ENCODE assay signal across 18 cellular contexts in genomic region chr9:35355954-35356353, GRCh38.
DNase-seq lines count a peak whose midpoint lies in the region; ATAC-seq and TF ChIP-seq lines count a peak whose summit lies in the region.
"Had no signal": no experiment of that assay in that cellular context is flagged by ENCODE, and none has a peak within 500 bp of the region (broad histone marks: within the 10 kb centered on the region; RNA-seq: fewer than 3 reads in every experiment).

No MANE protein-coding gene starts in this region.

- peak; percentile 36 to 67 for ATAC-seq in natural killer cell treated with Interleukin-12 subunit alpha and Interleukin-12 subunit beta and Interleukin-15 and Interleukin-18, amount 100 ng/mL, for 72 hours
- ATAC-seq in natural killer cell = no peak
- ATAC-seq in Panc1 = peak; percentile 53
- peak; percentile 36 for ATAC-seq in upper lobe of right lung
- ATAC-seq in GM21619 (IDR thresholded peaks at IDR 0.05; ENCODE audit: unreplicated experiment) = no peak
- ATAC-seq: CD8-positive, alpha-beta T cell; GM23338; HCT116 had no signal

- no peak for DNase-seq in natural killer cell treated with Interleukin-12 subunit alpha and Interleukin-12 subunit beta and Interleukin-15 and Interleukin-18, amount 100 ng/mL, for 72 hours (ENCODE audit: low spot score)
- DNase-seq in natural killer cell = no peak
- DNase-seq in Panc1 (ENCODE audit: low read depth, low spot score) = no peak
- no peak for DNase-seq in upper lobe of right lung
- no peak for DNase-seq in stimulated activated CD4-positive, alpha-beta T cell treated with anti-CD3 and anti-CD28 coated beads, Interleukin-1b, Interleukin-23, amount 100 ng/mL, for 48 hours
- DNase-seq: Caco-2; CD4-positive, CD25-positive, alpha-beta regulatory T cell; CD8-positive, alpha-beta T cell; DMS53; DMS79 treated with DMSO at 0.1 percent for 48 hours; GF-D8; H9 had no signal

- no peaks in the 10 kb centered on the region for H3K36me3 Mint-ChIP-seq in natural killer cell treated with Interleukin-12 subunit alpha and Interleukin-12 subunit beta and Interleukin-15 and Interleukin-18, amount 100 ng/mL, for 72 hours
- H3K36me3 Mint-ChIP-seq in natural killer cell = no peaks in the 10 kb centered on the region
- H3K36me3 Mint-ChIP-seq: CD4-positive, CD25-positive, alpha-beta regulatory T cell; CD8-positive, alpha-beta T cell had no signal

- H3K27ac ChIP-seq in Panc1 (ENCODE audit: low read length) = no peak overlapping the region
- no peak overlapping the region for H3K27ac ChIP-seq in upper lobe of right lung
- H3K27ac ChIP-seq: BLaER1, C4-2B had no signal

- POLR2A ChIA-PET in Panc1 (lab: Charles Lee) = no interaction called here

- H3K27me3 Mint-ChIP-seq in natural killer cell treated with Interleukin-12 subunit alpha and Interleukin-12 subunit beta and Interleukin-15 and Interleukin-18, amount 100 ng/mL, for 72 hours = peaks cover 21 to 25% of the 10 kb centered on the region in 2 donors
- H3K27me3 Mint-ChIP-seq in natural killer cell (ENCODE audit: low read depth in 2 of 2) = peaks cover 8 to 20% of the 10 kb centered on the region in 2 donors

- no peak overlapping the region for H3K4me3 Mint-ChIP-seq in natural killer cell treated with Interleukin-12 subunit alpha and Interleukin-12 subunit beta and Interleukin-15 and Interleukin-18, amount 100 ng/mL, for 72 hours
- H3K4me3 Mint-ChIP-seq in natural killer cell = no peak overlapping the region
- H3K4me3 Mint-ChIP-seq: B cell; CD4-positive, CD25-positive, alpha-beta regulatory T cell; CD8-positive, alpha-beta T cell; GM23338; H9 had no signal

- in situ Hi-C loops in Panc1 (cut with HindIII; ENCODE audit: low pct_unique_long_range_greater_than_20kb, low sequenced_read_pairs) = no loop called here

- H3K9me3 Mint-ChIP-seq in natural killer cell treated with Interleukin-12 subunit alpha and Interleukin-12 subunit beta and Interleukin-15 and Interleukin-18, amount 100 ng/mL, for 72 hours = no peaks in the 10 kb centered on the region
- no peaks in the 10 kb centered on the region for H3K9me3 Mint-ChIP-seq in natural killer cell
- H3K9me3 Mint-ChIP-seq: CD4-positive, CD25-positive, alpha-beta regulatory T cell; CD8-positive, alpha-beta T cell; GM23338; H9 had no signal

- no peak for TF ChIP-seq CTCF in natural killer cell (IDR thresholded peaks at IDR 0.05)
- TF ChIP-seq CTCF in Panc1 (IDR thresholded peaks at IDR 0.05) = no peak
- no peak for TF ChIP-seq CTCF in upper lobe of right lung (IDR thresholded peaks at IDR 0.05)

- no peak overlapping the region for H3K27ac Mint-ChIP-seq in natural killer cell treated with Interleukin-12 subunit alpha and Interleukin-12 subunit beta and Interleukin-15 and Interleukin-18, amount 100 ng/mL, for 72 hours
- no peak overlapping the region for H3K27ac Mint-ChIP-seq in natural killer cell
- H3K27ac Mint-ChIP-seq: B cell; CD4-positive, CD25-positive, alpha-beta regulatory T cell; CD8-positive, alpha-beta T cell; GM23338; H9 had no signal

- BruUV-seq in Panc1 (replicated peaks; lab: Mats Ljungman, UMichigan) = no TSS peak

- H3K4me1 ChIP-seq in Panc1 (ENCODE audit: control insufficient read depth, insufficient read depth, low read length) (no peaks in the 10 kb centered on the region), upper lobe of right lung (peaks cover 13% of the 10 kb centered on the region)
- H3K4me1 ChIP-seq: BLaER1, Caco-2 had no signal

- intact Hi-C loops in natural killer cell (cut with micrococcal nuclease) (no loop called here), Panc1 (cut with micrococcal nuclease; ENCODE audit: unreplicated experiment) (no loop called here), upper lobe of right lung (cut with DNase I) (no loop called here)

- H3K27me3 ChIP-seq in Panc1 (ENCODE audit: control insufficient read depth, insufficient read depth, low read length) (no peaks in the 10 kb centered on the region), upper lobe of right lung (no peaks in the 10 kb centered on the region)
- H3K27me3 ChIP-seq: BLaER1 had no signal

- H3K9me3 ChIP-seq in Panc1 (ENCODE audit: control insufficient read depth, insufficient read depth, low read depth, low read length) = no peaks in the 10 kb centered on the region
- no peaks in the 10 kb centered on the region for H3K9me3 ChIP-seq in upper lobe of right lung
- H3K9me3 ChIP-seq: BLaER1, Caco-2 had no signal

- CTCF ChIA-PET in Panc1 (lab: Charles Lee) = no interaction called here

- H3K36me3 ChIP-seq in Panc1 (ENCODE audit: control insufficient read depth, insufficient read depth, low read length) (no peaks in the 10 kb centered on the region), upper lobe of right lung (peaks cover 7% of the 10 kb centered on the region)
- H3K36me3 ChIP-seq: BLaER1 had no signal

- no peaks in the 10 kb centered on the region for H3K4me1 Mint-ChIP-seq in natural killer cell treated with Interleukin-12 subunit alpha and Interleukin-12 subunit beta and Interleukin-15 and Interleukin-18, amount 100 ng/mL, for 72 hours (ENCODE audit: low read depth in 2 of 2)
- no peaks in the 10 kb centered on the region for H3K4me1 Mint-ChIP-seq in natural killer cell
- H3K4me1 Mint-ChIP-seq: B cell; CD4-positive, CD25-positive, alpha-beta regulatory T cell; GM23338; H9 had no signal

- H3K4me3 ChIP-seq in Panc1 (ENCODE audit: low read depth in 2 of 2, low read length in 2 of 2) (no peak overlapping the region), upper lobe of right lung (no peak overlapping the region)
- H3K4me3 ChIP-seq: BLaER1, GM23338 had no signal

Comparison
In these comparisons a context has a peak if more than half of its experiments do, and no peak if none do; other contexts are left out.
1. ATAC-seq: peak in natural killer cell treated with Interleukin-12 subunit alpha and Interleukin-12 subunit beta and Interleukin-15 and Interleukin-18, amount 100 ng/mL, for 72 hours (2 of 2), Panc1 (single experiment) and upper lobe of right lung (single experiment); none in natural killer cell (0 of 3) and GM21619 (single experiment).